In genomic region chr1:2972011-2972878, GRCh38 we compare ENCODE assay signal across 32 cellular contexts. TPM values are rescaled to one million over a fixed set of nuclear protein-coding genes. Genes with fewer than 3 reads are reported as not detected.
DNase-seq lines count a peak whose midpoint lies in the region; ATAC-seq and TF ChIP-seq lines count a peak whose summit lies in the region.
"Had no signal": no experiment of that assay in that cellular context is flagged by ENCODE, and none has a peak within 500 bp of the region (broad histone marks: within the 10 kb centered on the region; RNA-seq: fewer than 3 reads in every experiment).

No MANE protein-coding gene starts in this region.

- no peak for TF ChIP-seq POLR2A in Peyer's patch (IDR thresholded peaks at IDR 0.05)

- H3K27me3 ChIP-seq in Peyer's patch = no peaks in the 10 kb centered on the region
- H3K27me3 ChIP-seq: ascending aorta, colonic mucosa, vagina had no signal

- H3K27ac Mint-ChIP-seq in CD14-positive monocyte (no peak overlapping the region), immature natural killer cell (no peak overlapping the region)
- H3K27ac Mint-ChIP-seq: activated CD8-positive, alpha-beta T cell treated with anti-CD3 and anti-CD28 coated beads for 36 hours had no signal

- intact Hi-C loops in CD14-positive monocyte (cut with micrococcal nuclease) (no loop called here), sciatic nerve (cut with DNase I) (no loop called here)

- no peaks in the 10 kb centered on the region for H3K4me1 ChIP-seq in Peyer's patch
- H3K4me1 ChIP-seq: colonic mucosa, left lung, vagina had no signal

- no peak for ATAC-seq in sciatic nerve
- ATAC-seq: activated CD8-positive, alpha-beta T cell treated with anti-CD3 and anti-CD28 coated beads for 36 hours; left lung; PC-3 had no signal

- TF ChIP-seq CTCF in CD14-positive monocyte (IDR thresholded peaks at IDR 0.05) (no peak), Peyer's patch (IDR thresholded peaks at IDR 0.05) (no peak)

- H3K4me1 Mint-ChIP-seq in CD14-positive monocyte (no peaks in the 10 kb centered on the region), immature natural killer cell (peaks cover 15 to 20% of the 10 kb centered on the region in 2 donors)

- no peaks in the 10 kb centered on the region for H3K9me3 ChIP-seq in Peyer's patch
- H3K9me3 ChIP-seq: ascending aorta, colonic mucosa, left lung, neutrophil, vagina had no signal

- H3K36me3 Mint-ChIP-seq in CD14-positive monocyte = no peaks in the 10 kb centered on the region
- H3K36me3 Mint-ChIP-seq in immature natural killer cell = no peaks in the 10 kb centered on the region

- H3K27me3 Mint-ChIP-seq in CD14-positive monocyte (ENCODE audit: low read depth in 3 of 3) (peaks cover 6 to 17% (median 14%) of the 10 kb centered on the region in 3 donors), immature natural killer cell (ENCODE audit: low read depth in 3 of 3) (peaks cover 0 to 4% (median 0%) of the 10 kb centered on the region in 3 donors)

- H3K9me3 Mint-ChIP-seq in CD14-positive monocyte (no peaks in the 10 kb centered on the region), immature natural killer cell (no peaks in the 10 kb centered on the region)
- H3K9me3 Mint-ChIP-seq: activated CD8-positive, alpha-beta T cell treated with anti-CD3 and anti-CD28 coated beads for 36 hours had no signal

- H3K36me3 ChIP-seq in Peyer's patch = no peaks in the 10 kb centered on the region
- H3K36me3 ChIP-seq: ascending aorta, colonic mucosa, left lung, neutrophil, vagina had no signal

- H3K4me3 ChIP-seq in Peyer's patch = no peak overlapping the region
- H3K4me3 ChIP-seq: ascending aorta, colonic mucosa, left lung, vagina had no signal

- DNase-seq in CD14-positive monocyte (ENCODE audit: low spot score) = peak; percentile 41
- peak in 2 of 3 donors; percentile 27 to 36 for DNase-seq in Peyer's patch
- no peak for DNase-seq in immature natural killer cell
- DNase-seq in sciatic nerve (ENCODE audit: low spot score) = peak; percentile 54
- DNase-seq in GM19238 (ENCODE audit: insufficient read length, low spot score) = no peak
- no peak for DNase-seq in NCI-H510A (lab: John Stamatoyannopoulos, UW)
- DNase-seq in AG08396 (ENCODE audit: low spot score) = no peak
- DNase-seq: activated CD8-positive, alpha-beta T cell treated with anti-CD3 and anti-CD28 coated beads for 36 hours; activated T-cell treated with anti-CD3 and anti-CD28 coated beads, Interleukin-2, amount 50 U/mL, for 1 hour; colonic mucosa; COR-L47; effector CD8-positive, alpha-beta T cell; hypothalamus; mesendoderm; NCI-H1436; NCI-H2081; NCI-H526 treated with DMSO at 0.1 percent for 48 hours; PC-3; SHP77; stimulated activated naive CD4-positive, alpha-beta T cell treated with Interleukin-2 at 50 U/mL for 16 hours; T-helper 2 cell had no signal

- no peak overlapping the region for H3K4me3 Mint-ChIP-seq in CD14-positive monocyte
- H3K4me3 Mint-ChIP-seq in immature natural killer cell = peak overlapping the region in 3 of 5 donors; percentile 18 to 49 (median 48)
- H3K4me3 Mint-ChIP-seq: activated CD8-positive, alpha-beta T cell treated with anti-CD3 and anti-CD28 coated beads for 36 hours had no signal

- H3K27ac ChIP-seq in Peyer's patch = no peak overlapping the region
- H3K27ac ChIP-seq: ascending aorta, colonic mucosa, epithelial cell of prostate, left lung, neutrophil, vagina had no signal

RNA-seq across cellular contexts. Expression of gene ACTRT2, which starts 49.0 kb away (rescaled TPM):
- not detected for polyA plus RNA-seq in CD14-positive monocyte
- total RNA-seq in Peyer's patch = not detected
- polyA plus RNA-seq in immature natural killer cell = not detected
- not detected for total RNA-seq in sciatic nerve
- total RNA-seq: activated CD8-positive, alpha-beta T cell treated with anti-CD3 and anti-CD28 coated beads for 36 hours; ascending aorta; colonic mucosa; G401; left lung; LHCN-M2; myocyte; PC-3; pulmonary artery endothelial cell; temporal lobe; vagina had no signal
- polyA plus RNA-seq: BJ had no signal

Comparison
In these comparisons a context has a peak if more than half of its experiments do, and no peak if none do; other contexts are left out.
1. DNase-seq: peak in CD14-positive monocyte (single experiment), Peyer's patch (2 of 3) and sciatic nerve (single experiment); none in immature natural killer cell (0 of 3), GM19238 (single experiment), NCI-H510A (single experiment) and AG08396 (single experiment).
2. H3K4me3 Mint-ChIP-seq: peak in immature natural killer cell (3 of 5); none in CD14-positive monocyte (0 of 2).